Comparison of ENCODE assay signal across 8 cellular contexts in genomic region chr9:101977614-101978210, GRCh38.
A peak's percentile ranks its signal among the peaks of the same experiment; 100 is the strongest.
DNase-seq lines count a peak whose midpoint lies in the region; ATAC-seq and TF ChIP-seq lines count a peak whose summit lies in the region.

No MANE protein-coding gene starts in this region.

- no peaks in the 10 kb centered on the region for H3K9me2 ChIP-seq in hepatocyte (replicated peaks; ENCODE audit: insufficient read depth)

- peak; percentile 69 for TF ChIP-seq CTCF in hepatocyte (IDR thresholded peaks at IDR 0.05; ENCODE audit: poor library complexity)

- CTCF ChIA-PET in HEK293T (lab: Yijun Ruan, JAX), result interaction anchor here (0.6 kb wide), 2 partner anchors 9 to 280 kb away, joined by 3 to 8 read pairs; no protein-coding TSS in a partner anchor

- no peaks in the 10 kb centered on the region for H3K9me3 ChIP-seq in hepatocyte (ENCODE audit: low read depth)

- H3K4me3 ChIP-seq in hepatocyte, result no peak overlapping the region

- H3K36me3 ChIP-seq in hepatocyte (replicated peaks; ENCODE audit: insufficient read depth, low read depth), result no peaks in the 10 kb centered on the region

- intact Hi-C loops in left cardiac atrium (cut with DNase I), result no loop called here

- H3K27me3 ChIP-seq in hepatocyte, result no peaks in the 10 kb centered on the region

- peak; percentile 11 for DNase-seq in DMS114 treated with DMSO at 0.1 percent for 48 hours (lab: John Stamatoyannopoulos, UW; ENCODE audit: unreplicated experiment)
- DNase-seq in HT-29 (ENCODE audit: low spot score), result peak; percentile 46
- peak; percentile 32 for DNase-seq in hepatocyte (ENCODE audit: low spot score)
- no peak for DNase-seq in HEK293T (ENCODE audit: extremely low spot score)
- DNase-seq in NCI-H524 treated with DMSO at 0.1 percent for 48 hours (lab: John Stamatoyannopoulos, UW), result no peak
- no peak for DNase-seq in left cardiac atrium

- WGBS in hepatocyte (ENCODE audit: low lambda C conversion rate, missing lambda C conversion rate), result 1% methylated on average over 2 of the region's 2 CpGs

- no peak overlapping the region for H2AFZ ChIP-seq in hepatocyte

- POLR2A ChIA-PET in HEK293T (lab: Yijun Ruan, JAX), result no interaction called here

- H3K79me2 ChIP-seq in hepatocyte, result no peaks in the 10 kb centered on the region

- H3K27ac ChIP-seq in hepatocyte, result no peak overlapping the region

- no peaks in the 10 kb centered on the region for H3K4me1 ChIP-seq in hepatocyte (ENCODE audit: insufficient read depth)

- H3K4me2 ChIP-seq in hepatocyte, result no peak overlapping the region

- H4K20me1 ChIP-seq in hepatocyte (ENCODE audit: insufficient read depth, poor library complexity, severe bottlenecking), result no peaks in the 10 kb centered on the region

- ATAC-seq in GM21360 (IDR thresholded peaks at IDR 0.05; ENCODE audit: unreplicated experiment) (peak; percentile 72), SK-N-SH treated with all-trans-retinoic acid at 6 μM for 48 hours (peak; percentile 81), left cardiac atrium (no peak)

TF ChIP-seq in SK-N-SH treated with all-trans-retinoic acid at 6 μM for 48 hours, 23 proteins besides CTCF, POLR2A, EP300 and RAD21 (continues in another document):
- no peak for TF ChIP-seq ZNF565 (CRISPR knock-in tag; conservative IDR thresholded peaks at IDR 0.05; ENCODE audit: low read depth)
- no peak for TF ChIP-seq ARNTL (CRISPR knock-in tag; IDR thresholded peaks at IDR 0.05; ENCODE audit: borderline replicate concordance, low read depth)
- no peak for TF ChIP-seq CSDC2 (CRISPR knock-in tag; IDR thresholded peaks at IDR 0.05)
- TF ChIP-seq POU6F1 (CRISPR knock-in tag; IDR thresholded peaks at IDR 0.05; ENCODE audit: borderline replicate concordance, low read depth), result no peak
- no peak for TF ChIP-seq CSRNP3 (CRISPR knock-in tag; IDR thresholded peaks at IDR 0.05)
- no peak for TF ChIP-seq ZNF70 (CRISPR knock-in tag; IDR thresholded peaks at IDR 0.05)
- no peak for TF ChIP-seq ZNF8 (CRISPR knock-in tag; IDR thresholded peaks at IDR 0.05)
- TF ChIP-seq ZFP3 (CRISPR knock-in tag; IDR thresholded peaks at IDR 0.05), result no peak
- no peak for TF ChIP-seq OSR1 (CRISPR knock-in tag; IDR thresholded peaks at IDR 0.05)
- TF ChIP-seq CREB5 (CRISPR knock-in tag; IDR thresholded peaks at IDR 0.05; ENCODE audit: low read depth), result no peak

TF ChIP-seq in HEK293T, 16 proteins besides CTCF, POLR2A, EP300 and RAD21:
- TF ChIP-seq ELF4 (IDR thresholded peaks at IDR 0.05), result no peak
- no peak for TF ChIP-seq CTBP1 (IDR thresholded peaks at IDR 0.05; ENCODE audit: borderline replicate concordance)
- TF ChIP-seq FOXA1 (IDR thresholded peaks at IDR 0.05), result no peak
- TF ChIP-seq LEF1 (IDR thresholded peaks at IDR 0.05; ENCODE audit: borderline replicate concordance), result no peak
- TF ChIP-seq TARDBP (IDR thresholded peaks at IDR 0.05), result no peak
- TF ChIP-seq HDGF (IDR thresholded peaks at IDR 0.05; ENCODE audit: borderline replicate concordance), result no peak
- TF ChIP-seq FOXM1 (IDR thresholded peaks at IDR 0.05; ENCODE audit: borderline replicate concordance), result no peak
- no peak for TF ChIP-seq NFRKB (IDR thresholded peaks at IDR 0.05)
- TF ChIP-seq SP1 (IDR thresholded peaks at IDR 0.05), result no peak
- TF ChIP-seq PKNOX1 (IDR thresholded peaks at IDR 0.05), result no peak
- no peak for TF ChIP-seq ZNF384 (IDR thresholded peaks at IDR 0.05)
- no peak for TF ChIP-seq BHLHE40 (IDR thresholded peaks at IDR 0.05; ENCODE audit: borderline replicate concordance)
- no peak for TF ChIP-seq L3MBTL2 (conservative IDR thresholded peaks at IDR 0.05)
- TF ChIP-seq FOXK2 (IDR thresholded peaks at IDR 0.05), result no peak
- no peak for TF ChIP-seq ARNT (IDR thresholded peaks at IDR 0.05)
- no peak for TF ChIP-seq SUZ12 (IDR thresholded peaks at IDR 0.05)

Comparison
In these comparisons a context has a peak if more than half of its experiments do, and no peak if none do; other contexts are left out.
1. DNase-seq: peak in DMS114 treated with DMSO at 0.1 percent for 48 hours (single experiment), HT-29 (single experiment) and hepatocyte (single experiment); none in HEK293T (single experiment), NCI-H524 treated with DMSO at 0.1 percent for 48 hours (single experiment) and left cardiac atrium (single experiment).
2. ATAC-seq: peak in GM21360 (single experiment) and SK-N-SH treated with all-trans-retinoic acid at 6 μM for 48 hours (single experiment); none in left cardiac atrium (0 of 2).